In the genomic region with DNA sequence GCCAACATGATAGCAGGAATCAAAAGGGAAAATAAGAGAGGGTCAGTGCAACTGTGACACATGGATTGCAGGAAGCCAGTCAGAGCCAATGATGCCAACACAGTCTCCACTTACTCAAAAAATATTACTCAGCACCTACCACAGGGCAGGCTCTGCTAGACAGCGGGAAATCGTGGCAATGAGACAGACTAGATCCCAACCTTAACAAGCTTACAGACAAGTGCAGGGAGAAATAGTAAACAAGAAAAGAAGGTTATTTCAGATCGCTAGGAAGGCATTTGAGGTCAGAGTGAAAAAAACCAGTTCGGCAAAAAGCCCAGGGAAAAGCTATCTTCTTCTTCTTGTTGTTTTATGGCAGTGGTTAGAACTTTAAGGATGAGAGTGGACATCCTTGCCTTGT, we compare ENCODE assay signal across 24 cellular contexts. TPM values are rescaled to one million over a fixed set of nuclear protein-coding genes. Genes with fewer than 3 reads are reported as not detected.
DNase-seq lines count a peak whose midpoint lies in the region; ATAC-seq and TF ChIP-seq lines count a peak whose summit lies in the region.
"Had no signal": no experiment of that assay in that cellular context is flagged by ENCODE, and none has a peak within 500 bp of the region (broad histone marks: within the 10 kb centered on the region; RNA-seq: fewer than 3 reads in every experiment).

No MANE protein-coding gene starts in this region.

- POLR2A ChIA-PET in WTC11 (lab: Charles Lee), result no interaction called here

- H3K27ac ChIP-seq in right atrium auricular region (peak overlapping the region; percentile 19 to 25), right cardiac atrium (ENCODE audit: low read length) (no peak overlapping the region), caudate nucleus (ENCODE audit: low read depth, low read length) (no peak overlapping the region)
- H3K27ac ChIP-seq: ascending aorta, pancreas, upper lobe of right lung had no signal

- no peaks in the 10 kb centered on the region for H3K27me3 ChIP-seq in right atrium auricular region
- H3K27me3 ChIP-seq in right cardiac atrium (ENCODE audit: control insufficient read depth, insufficient read depth), result no peaks in the 10 kb centered on the region
- H3K27me3 ChIP-seq: ascending aorta, pancreas, upper lobe of right lung had no signal

- H3K9me3 Mint-ChIP-seq in WTC11, result peaks cover 7% of the 10 kb centered on the region; the same call in 1 of the 2 replicates
- peaks cover 4% of the 10 kb centered on the region for H3K9me3 Mint-ChIP-seq in activated T-helper 2 cell treated with anti-CD3 and anti-CD28 coated beads, Interferon-gamma antibody, Interleukin-2, Interleukin-4, amounts not matched to agents 10 μg/mL and 5 μg/mL and 100 μg/mL, durations not matched to agents 14 hours and 24 hours and 36 hours

- H3K36me3 Mint-ChIP-seq in WTC11, result peaks cover 9% of the 10 kb centered on the region
- H3K36me3 Mint-ChIP-seq in activated T-helper 2 cell treated with anti-CD3 and anti-CD28 coated beads, Interferon-gamma antibody, Interleukin-2, Interleukin-4, amounts not matched to agents 10 μg/mL and 5 μg/mL and 100 μg/mL, durations not matched to agents 14 hours and 24 hours and 36 hours (ENCODE audit: low read depth), result peaks cover 10% of the 10 kb centered on the region
- H3K36me3 Mint-ChIP-seq: CD8-positive, alpha-beta memory T cell had no signal

- CTCF ChIA-PET in WTC11 (lab: Charles Lee), result interaction anchor here (0.6 to 2.2 kb wide), 2 partner anchors 36 to 69 kb away, joined by 3 to 11 read pairs; no protein-coding TSS in a partner anchor

- H3K36me3 ChIP-seq in right atrium auricular region, result no peaks in the 10 kb centered on the region
- H3K36me3 ChIP-seq: ascending aorta, pancreas, upper lobe of right lung had no signal

- H3K9me3 ChIP-seq in right atrium auricular region, result no peaks in the 10 kb centered on the region
- H3K9me3 ChIP-seq in right cardiac atrium (ENCODE audit: control insufficient read depth, low read length), result no peaks in the 10 kb centered on the region
- H3K9me3 ChIP-seq: ascending aorta, pancreas, upper lobe of right lung had no signal

- no peaks in the 10 kb centered on the region for H3K27me3 Mint-ChIP-seq in WTC11 (ENCODE audit: low read depth)
- no peaks in the 10 kb centered on the region for H3K27me3 Mint-ChIP-seq in activated T-helper 2 cell treated with anti-CD3 and anti-CD28 coated beads, Interferon-gamma antibody, Interleukin-2, Interleukin-4, amounts not matched to agents 10 μg/mL and 5 μg/mL and 100 μg/mL, durations not matched to agents 14 hours and 24 hours and 36 hours (ENCODE audit: low read depth)
- H3K27me3 Mint-ChIP-seq: activated CD4-positive, alpha-beta T cell treated with anti-CD3 and anti-CD28 coated beads for 36 hours; CD8-positive, alpha-beta memory T cell had no signal

- peaks cover 0 to 46% of the 10 kb centered on the region in 2 donors for H3K4me1 ChIP-seq in right atrium auricular region
- H3K4me1 ChIP-seq in right cardiac atrium (ENCODE audit: control insufficient read depth, insufficient read depth, low read length), result peaks cover 8% of the 10 kb centered on the region

- DNase-seq in right atrium auricular region (ENCODE audit: low spot score) (no peak), right cardiac atrium (no peak), WTC11 (ENCODE audit: low spot score) (no peak), hepatic stellate cell (ENCODE audit: low spot score) (peak; percentile 31), caudate nucleus (lab: John Stamatoyannopoulos, UW) (no peak), epidermal melanocyte (ENCODE audit: insufficient read length, low spot score) (no peak)
- no peak for DNase-seq in activated T-helper 2 cell treated with anti-CD3 and anti-CD28 coated beads, Interferon-gamma antibody, Interleukin-2, Interleukin-4, amounts not matched to agents 10 μg/mL and 5 μg/mL and 100 μg/mL, durations not matched to agents 14 hours and 24 hours and 36 hours (ENCODE audit: low spot score)
- DNase-seq: activated CD4-positive, alpha-beta T cell treated with anti-CD3 and anti-CD28 coated beads for 36 hours; activated CD8-positive, alpha-beta memory T cell treated with anti-CD3 and anti-CD28 coated beads, Interleukin-2, amount 50 U/mL, for 48 hours; activated naive CD4-positive, alpha-beta T cell treated with Interleukin-2 at 50 U/mL for 16 hours; CD8-positive, alpha-beta memory T cell; dermis blood vessel endothelial cell; EL; GOT3; left colon; NCI-H226; NK-92 treated with Interleukin-12 subunit alpha and Interleukin-12 subunit beta, amount 100 ng/mL, for 24 hours; pancreas; stimulated activated naive CD4-positive, alpha-beta T cell treated with Interleukin-2 at 50 U/mL for 16 hours; upper lobe of right lung had no signal

- H3K4me3 Mint-ChIP-seq in WTC11, result no peak overlapping the region
- H3K4me3 Mint-ChIP-seq in activated T-helper 2 cell treated with anti-CD3 and anti-CD28 coated beads, Interferon-gamma antibody, Interleukin-2, Interleukin-4, amounts not matched to agents 10 μg/mL and 5 μg/mL and 100 μg/mL, durations not matched to agents 14 hours and 24 hours and 36 hours (ENCODE audit: low read depth), result no peak overlapping the region
- H3K4me3 Mint-ChIP-seq: activated CD4-positive, alpha-beta T cell treated with anti-CD3 and anti-CD28 coated beads for 36 hours; CD8-positive, alpha-beta memory T cell had no signal

- peak overlapping the region; percentile 12; the same call in 1 of the 2 replicates for H3K27ac Mint-ChIP-seq in WTC11
- no peak overlapping the region for H3K27ac Mint-ChIP-seq in activated T-helper 2 cell treated with anti-CD3 and anti-CD28 coated beads, Interferon-gamma antibody, Interleukin-2, Interleukin-4, amounts not matched to agents 10 μg/mL and 5 μg/mL and 100 μg/mL, durations not matched to agents 14 hours and 24 hours and 36 hours
- H3K27ac Mint-ChIP-seq: activated CD4-positive, alpha-beta T cell treated with anti-CD3 and anti-CD28 coated beads for 36 hours; CD8-positive, alpha-beta memory T cell had no signal

- peaks cover 13% of the 10 kb centered on the region for H3K4me1 Mint-ChIP-seq in WTC11
- H3K4me1 Mint-ChIP-seq in activated T-helper 2 cell treated with anti-CD3 and anti-CD28 coated beads, Interferon-gamma antibody, Interleukin-2, Interleukin-4, amounts not matched to agents 10 μg/mL and 5 μg/mL and 100 μg/mL, durations not matched to agents 14 hours and 24 hours and 36 hours (ENCODE audit: low read depth), result peaks cover 17% of the 10 kb centered on the region

- WGBS in right cardiac atrium, result 65% methylated on average over 4 of the region's 4 CpGs

- intact Hi-C loops in right cardiac atrium (cut with DNase I), result no loop called here
- intact Hi-C loops in activated T-helper 2 cell treated with anti-CD3 and anti-CD28 coated beads, Interferon-gamma antibody, Interleukin-2, Interleukin-4, amounts not matched to agents 10 μg/mL and 5 μg/mL and 100 μg/mL, durations not matched to agents 14 hours and 24 hours and 36 hours (cut with micrococcal nuclease), result no loop called here

- no peak for TF ChIP-seq CTCF in right atrium auricular region (IDR thresholded peaks at IDR 0.05)
- no peak for TF ChIP-seq CTCF in WTC11 (IDR thresholded peaks at IDR 0.05)

- ATAC-seq in right cardiac atrium (no peak), WTC11 (no peak), GM19467 (IDR thresholded peaks at IDR 0.05; ENCODE audit: unreplicated experiment) (no peak)
- ATAC-seq: activated CD4-positive, alpha-beta T cell treated with anti-CD3 and anti-CD28 coated beads for 36 hours; esophagus mucosa; left colon; pancreas; Right ventricle myocardium inferior; upper lobe of right lung had no signal

- H3K4me3 ChIP-seq in right atrium auricular region (no peak overlapping the region), right cardiac atrium (ENCODE audit: low read length) (no peak overlapping the region)
- H3K4me3 ChIP-seq: ascending aorta, pancreas, upper lobe of right lung had no signal

TF ChIP-seq in WTC11, 78 proteins besides CTCF, POLR2A, EP300 and RAD21 (continues in another document):
- TF ChIP-seq, protein P1, sequence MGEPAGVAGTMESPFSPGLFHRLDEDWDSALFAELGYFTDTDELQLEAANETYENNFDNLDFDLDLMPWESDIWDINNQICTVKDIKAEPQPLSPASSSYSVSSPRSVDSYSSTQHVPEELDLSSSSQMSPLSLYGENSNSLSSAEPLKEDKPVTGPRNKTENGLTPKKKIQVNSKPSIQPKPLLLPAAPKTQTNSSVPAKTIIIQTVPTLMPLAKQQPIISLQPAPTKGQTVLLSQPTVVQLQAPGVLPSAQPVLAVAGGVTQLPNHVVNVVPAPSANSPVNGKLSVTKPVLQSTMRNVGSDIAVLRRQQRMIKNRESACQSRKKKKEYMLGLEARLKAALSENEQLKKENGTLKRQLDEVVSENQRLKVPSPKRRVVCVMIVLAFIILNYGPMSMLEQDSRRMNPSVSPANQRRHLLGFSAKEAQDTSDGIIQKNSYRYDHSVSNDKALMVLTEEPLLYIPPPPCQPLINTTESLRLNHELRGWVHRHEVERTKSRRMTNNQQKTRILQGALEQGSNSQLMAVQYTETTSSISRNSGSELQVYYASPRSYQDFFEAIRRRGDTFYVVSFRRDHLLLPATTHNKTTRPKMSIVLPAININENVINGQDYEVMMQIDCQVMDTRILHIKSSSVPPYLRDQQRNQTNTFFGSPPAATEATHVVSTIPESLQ (CRISPR knock-in tag; IDR thresholded peaks at IDR 0.05), result no peak

RNA-seq across cellular contexts. Expression of a gene that starts 45.2 kb away (rescaled TPM):
- total RNA-seq in right atrium auricular region, result under 1 TPM in 1 of 2 donors, not detected in 1; 0.47 TPM
- under 1 TPM in 1 of 4 donors, not detected in 3; 0.03 TPM for total RNA-seq in right cardiac atrium
- 0.02 TPM for polyA plus RNA-seq in right cardiac atrium
- total RNA-seq in WTC11 (2021), result 0.04 to 0.05 TPM in 2 of 3 replicates, not detected in the other
- total RNA-seq in activated T-helper 2 cell treated with anti-CD3 and anti-CD28 coated beads, Interferon-gamma antibody, Interleukin-2, Interleukin-4, amounts not matched to agents 10 μg/mL and 5 μg/mL and 100 μg/mL, durations not matched to agents 14 hours and 24 hours and 36 hours, result not detected in 2 replicates
- total RNA-seq: activated CD4-positive, alpha-beta T cell treated with anti-CD3 and anti-CD28 coated beads for 36 hours; ascending aorta; CD8-positive, alpha-beta memory T cell; dermis blood vessel endothelial cell; Right ventricle myocardium inferior had no signal
- polyA plus RNA-seq: CD8-positive, alpha-beta memory T cell had no signal

RNA-seq across cellular contexts. Expression of a gene that starts 53.4 kb away (rescaled TPM):
- total RNA-seq in right atrium auricular region (10 to 100 TPM; 18.9 to 65.0 TPM), right cardiac atrium (10 to 100 TPM; 17.7 to 46.4 (median 37.0) TPM), WTC11 (2021) (26.4 to 29.4 TPM (median 28.1 TPM) in 3 replicates)
- polyA plus RNA-seq in right cardiac atrium, result 33.4 TPM
- total RNA-seq in activated T-helper 2 cell treated with anti-CD3 and anti-CD28 coated beads, Interferon-gamma antibody, Interleukin-2, Interleukin-4, amounts not matched to agents 10 μg/mL and 5 μg/mL and 100 μg/mL, durations not matched to agents 14 hours and 24 hours and 36 hours, result 17.2 and 18.9 TPM in 2 replicates

Comparison
In these comparisons a context has a peak if more than half of its experiments do, and no peak if none do; other contexts are left out.
1. H3K27ac ChIP-seq: peak in right atrium auricular region (2 of 2); none in right cardiac atrium (single experiment) and caudate nucleus (single experiment).